In genomic region chr17:18228176-18228682, GRCh38 we compare ENCODE assay signal across 27 cellular contexts. TPM values are rescaled to one million over a fixed set of nuclear protein-coding genes. Genes with fewer than 3 reads are reported as not detected.
A peak's percentile ranks its signal among the peaks of the same experiment; 100 is the strongest.
DNase-seq lines count a peak whose midpoint lies in the region; ATAC-seq, FAIRE-seq and TF ChIP-seq lines count a peak whose summit lies in the region.
"Had no signal": no experiment of that assay in that cellular context is flagged by ENCODE, and none has a peak within 500 bp of the region (broad histone marks: within the 10 kb centered on the region; RNA-seq: fewer than 3 reads in every experiment).

No MANE protein-coding gene starts in this region.

- H3K36me3 ChIP-seq in CD8-positive, alpha-beta memory T cell (ENCODE audit: insufficient read depth, low read length), result no peaks in the 10 kb centered on the region
- H3K36me3 ChIP-seq in Loucy (ENCODE audit: insufficient read depth, low read length), result no peaks in the 10 kb centered on the region
- peaks cover 11 to 15% of the 10 kb centered on the region in 2 donors for H3K36me3 ChIP-seq in neuronal stem cell (replicated peaks in 1 of 2; ENCODE audit: control insufficient read depth in 2 of 2, insufficient read depth in 2 of 2, low read length in 2 of 2)
- H3K36me3 ChIP-seq: thyroid gland had no signal

- peaks cover 22 to 42% (median 27%) of the 10 kb centered on the region in 3 donors for H3K4me1 Mint-ChIP-seq in CD8-positive, alpha-beta memory T cell

- TF ChIP-seq CTCF in Loucy (conservative IDR thresholded peaks at IDR 0.05; ENCODE audit: low read length), result no peak

- H2BK5ac ChIP-seq in neuronal stem cell (ENCODE audit: low read length), result peak overlapping the region; percentile 39

- H3K27me3 Mint-ChIP-seq in CD8-positive, alpha-beta memory T cell, result no peaks in the 10 kb centered on the region
- H3K27me3 Mint-ChIP-seq: activated CD4-positive, alpha-beta T cell treated with anti-CD3 and anti-CD28 coated beads for 36 hours; activated T-cell treated with anti-CD3 and anti-CD28 coated beads, Interleukin-2, amount 50 U/mL, for 24 hours; CD4-positive, alpha-beta memory T cell; stimulated activated naive B cell treated with anti-CD40 and anti-IgM and Interleukin-4, amounts not matched to agents 10 μg/mL and 1 μg/mL and 100 μg/mL, for 72 hours had no signal

- no CpG with 5 or more reads among the region's 10 CpGs for WGBS in neuronal stem cell (ENCODE audit: extremely low coverage in 2 of 2, insufficient read length in 2 of 2, insufficient replicate concordance in 1 of 2), 2 donors

- no peak for FAIRE-seq in urothelium cell line (lab: Jason Lieb, UNC)
- FAIRE-seq: GM19239 had no signal

- ATAC-seq in sciatic nerve (no peak), GM18858 (IDR thresholded peaks at IDR 0.05; ENCODE audit: unreplicated experiment) (no peak)
- ATAC-seq: activated CD4-positive, alpha-beta T cell treated with anti-CD3 and anti-CD28 coated beads for 36 hours; stimulated activated naive B cell treated with anti-CD40 and anti-IgM and Interleukin-4, amounts not matched to agents 10 μg/mL and 1 μg/mL and 100 μg/mL, for 72 hours had no signal

- peak overlapping the region in 6 of 8 donors; percentile 14 to 78 (median 49) for H3K27ac Mint-ChIP-seq in CD8-positive, alpha-beta memory T cell
- H3K27ac Mint-ChIP-seq: activated CD4-positive, alpha-beta T cell treated with anti-CD3 and anti-CD28 coated beads for 36 hours; activated naive CD4-positive, alpha-beta T cell treated with anti-CD3 and anti-CD28 coated beads for 36 hours; activated T-cell treated with anti-CD3 and anti-CD28 coated beads, Interleukin-2, amount 50 U/mL, for 24 hours; stimulated activated naive B cell treated with anti-CD40 and anti-IgM and Interleukin-4, amounts not matched to agents 10 μg/mL and 1 μg/mL and 100 μg/mL, for 72 hours had no signal

- intact Hi-C loops in sciatic nerve (cut with DNase I), result no loop called here

- no peak overlapping the region for H3K4ac ChIP-seq in neuronal stem cell (ENCODE audit: low read length)

- H3K79me1 ChIP-seq in neuronal stem cell (ENCODE audit: low read depth, low read length), result peaks cover 41% of the 10 kb centered on the region

- no peak for DNase-seq in CD8-positive, alpha-beta memory T cell
- no peak for DNase-seq in neuronal stem cell (ENCODE audit: low spot score)
- no peak for DNase-seq in sciatic nerve (ENCODE audit: low spot score)
- DNase-seq in urothelium cell line (ENCODE audit: low spot score), result no peak
- no peak for DNase-seq in activated CD4-positive, alpha-beta T cell treated with anti-CD3 and anti-CD28 coated beads, Interleukin-2, amount 50 U/mL, for 48 hours
- DNase-seq: activated CD4-positive, alpha-beta T cell treated with anti-CD3 and anti-CD28 coated beads for 36 hours; activated naive CD4-positive, alpha-beta T cell treated with anti-CD3 and anti-CD28 coated beads for 36 hours; activated T-cell treated with anti-CD3 and anti-CD28 coated beads, Interleukin-2, amount 50 U/mL, for 24 hours; CD4-positive, alpha-beta memory T cell; central memory CD4-positive, alpha-beta T cell; dermis blood vessel endothelial cell; DMS 273 treated with DMSO at 0.1 percent for 48 hours; Karpas-422; NCI-H187; NCI-H69; RPMI8226; spleen; stimulated activated CD4-positive, alpha-beta T cell treated with anti-CD3 and anti-CD28 coated beads, Interleukin-4, amount 100 ng/mL, for 1 hour; stimulated activated naive B cell treated with anti-CD40 and anti-IgM and Interleukin-4, amounts not matched to agents 10 μg/mL and 1 μg/mL and 100 μg/mL, for 72 hours; thyroid gland had no signal

- H2AK5ac ChIP-seq in neuronal stem cell (ENCODE audit: low read depth, low read length), result peak overlapping the region; percentile 32

- peaks cover 18% of the 10 kb centered on the region for H3K4me1 ChIP-seq in CD8-positive, alpha-beta memory T cell (ENCODE audit: insufficient read depth, low read length)
- peaks cover 22% of the 10 kb centered on the region for H3K4me1 ChIP-seq in Loucy (ENCODE audit: insufficient read depth, low read length, poor library complexity, severe bottlenecking)
- H3K4me1 ChIP-seq in neuronal stem cell (ENCODE audit: control insufficient read depth in 2 of 2, insufficient read depth in 1 of 2, low read depth in 1 of 2, low read length in 2 of 2), result peaks cover 53 to 56% of the 10 kb centered on the region in 2 donors

- peaks cover 32% of the 10 kb centered on the region for H3K79me2 ChIP-seq in Loucy (ENCODE audit: insufficient read depth, low read length)

- H3F3A ChIP-seq in Loucy (ENCODE audit: low read depth), result no peaks in the 10 kb centered on the region

- no peak overlapping the region for H4K8ac ChIP-seq in neuronal stem cell (ENCODE audit: low read depth, low read length)

- peak overlapping the region; percentile 8 for H3K9ac ChIP-seq in Loucy (ENCODE audit: low read depth, low read length, poor library complexity, severe bottlenecking)
- H3K9ac ChIP-seq in neuronal stem cell (ENCODE audit: low read depth, low read length, poor library complexity), result no peak overlapping the region

- H3K27ac ChIP-seq in CD8-positive, alpha-beta memory T cell (ENCODE audit: low read depth, low read length), result no peak overlapping the region
- peak overlapping the region; percentile 100 for H3K27ac ChIP-seq in cingulate gyrus (ENCODE audit: low read depth, low read length)
- H3K27ac ChIP-seq in neuronal stem cell (replicated peaks; ENCODE audit: low read length), result no peak overlapping the region
- H3K27ac ChIP-seq: SK-N-MC, spleen, thyroid gland had no signal

- H4K91ac ChIP-seq in neuronal stem cell (ENCODE audit: low read depth, low read length, poor library complexity), result no peak overlapping the region

- H3K36me3 Mint-ChIP-seq in CD8-positive, alpha-beta memory T cell, result peaks cover 0 to 12% (median 0%) of the 10 kb centered on the region in 3 donors

- H3K9me2 ChIP-seq in Loucy (replicated peaks; ENCODE audit: low read depth, low read length), result no peaks in the 10 kb centered on the region

- peak overlapping the region; percentile 59 for H3K23ac ChIP-seq in neuronal stem cell (ENCODE audit: low read depth, low read length, poor library complexity)

- H2BK120ac ChIP-seq in neuronal stem cell (ENCODE audit: low read depth, low read length), result peak overlapping the region; percentile 35

- H3K4me2 ChIP-seq in Loucy (ENCODE audit: low read depth, low read length, poor library complexity, severe bottlenecking), result peak overlapping the region; percentile 99
- H3K4me2 ChIP-seq in neuronal stem cell (ENCODE audit: insufficient read depth, low read length, poor library complexity, severe bottlenecking), result no peak overlapping the region

- no peak overlapping the region for H3K14ac ChIP-seq in neuronal stem cell (ENCODE audit: low read length)

- no peak overlapping the region for H2BK15ac ChIP-seq in neuronal stem cell (ENCODE audit: low read length)

- CTCF ChIA-PET in CD8-positive, alpha-beta memory T cell (lab: Charles Lee), result no interaction called here

- no peaks in the 10 kb centered on the region for H3K9me3 ChIP-seq in CD8-positive, alpha-beta memory T cell (ENCODE audit: low read length)
- H3K9me3 ChIP-seq in Loucy (ENCODE audit: insufficient read depth, low read depth, low read length) (no peaks in the 10 kb centered on the region), neuronal stem cell (replicated peaks in 1 of 2; ENCODE audit: control insufficient read depth in 2 of 2, insufficient read depth in 1 of 2, low read depth in 1 of 2, low read length in 2 of 2) (no peaks in the 10 kb centered on the region)
- H3K9me3 ChIP-seq: spleen, thyroid gland had no signal

- H3K18ac ChIP-seq in neuronal stem cell (ENCODE audit: low read length), result peak overlapping the region; percentile 36

- no peaks in the 10 kb centered on the region for H3K9me3 Mint-ChIP-seq in CD8-positive, alpha-beta memory T cell
- H3K9me3 Mint-ChIP-seq: activated naive CD4-positive, alpha-beta T cell treated with anti-CD3 and anti-CD28 coated beads for 36 hours; activated T-cell treated with anti-CD3 and anti-CD28 coated beads, Interleukin-2, amount 50 U/mL, for 24 hours; CD4-positive, alpha-beta memory T cell; stimulated activated naive B cell treated with anti-CD40 and anti-IgM and Interleukin-4, amounts not matched to agents 10 μg/mL and 1 μg/mL and 100 μg/mL, for 72 hours; T-helper 1 cell treated with Interleukin-12 subunit alpha and Interleukin-12 subunit beta and Interleukin-4 antibody, amounts not matched to agents 30 μg/mL and 1 μg/mL, for 36 hours had no signal

- H3K4me3 Mint-ChIP-seq in CD8-positive, alpha-beta memory T cell, result peak overlapping the region in 3 of 7 donors; percentile 24 to 77 (median 37)
- H3K4me3 Mint-ChIP-seq: activated CD4-positive, alpha-beta T cell treated with anti-CD3 and anti-CD28 coated beads for 36 hours; activated naive CD4-positive, alpha-beta T cell treated with anti-CD3 and anti-CD28 coated beads for 36 hours; activated T-cell treated with anti-CD3 and anti-CD28 coated beads, Interleukin-2, amount 50 U/mL, for 24 hours; stimulated activated naive B cell treated with anti-CD40 and anti-IgM and Interleukin-4, amounts not matched to agents 10 μg/mL and 1 μg/mL and 100 μg/mL, for 72 hours; T-helper 1 cell treated with Interleukin-12 subunit alpha and Interleukin-12 subunit beta and Interleukin-4 antibody, amounts not matched to agents 30 μg/mL and 1 μg/mL, for 36 hours had no signal

- no peak overlapping the region for H2BK12ac ChIP-seq in neuronal stem cell (ENCODE audit: low read length)

- POLR2A ChIA-PET in CD8-positive, alpha-beta memory T cell (lab: Charles Lee), result no interaction called here

- H4K20me1 ChIP-seq in Loucy (ENCODE audit: insufficient read depth, low read length, poor library complexity, severe bottlenecking), result peaks cover 7% of the 10 kb centered on the region

- H3K4me3 ChIP-seq in CD8-positive, alpha-beta memory T cell (ENCODE audit: low read length), result no peak overlapping the region
- H3K4me3 ChIP-seq in Loucy (ENCODE audit: low read length, poor library complexity, severe bottlenecking) (peak overlapping the region; percentile 0), neuronal stem cell (ENCODE audit: low read length in 2 of 2) (no peak overlapping the region)
- H3K4me3 ChIP-seq: lung, SK-N-MC, spleen, thyroid gland had no signal

- no peaks in the 10 kb centered on the region for H3K27me3 ChIP-seq in CD8-positive, alpha-beta memory T cell (ENCODE audit: insufficient read depth, low read length, poor library complexity, severe bottlenecking)
- H3K27me3 ChIP-seq in Loucy (ENCODE audit: insufficient read depth, low read length, poor library complexity, severe bottlenecking) (no peaks in the 10 kb centered on the region), neuronal stem cell (ENCODE audit: control insufficient read depth in 3 of 3, insufficient read depth in 3 of 3, low read depth in 1 of 3, low read length in 3 of 3) (no peaks in the 10 kb centered on the region)
- H3K27me3 ChIP-seq: spleen, thyroid gland had no signal

- H2AFZ ChIP-seq in Loucy (ENCODE audit: low read length) (no peak overlapping the region), neuronal stem cell (ENCODE audit: low read length) (no peak overlapping the region)

RNA-seq across cellular contexts. Expression of gene LLGL1, which starts 2.8 kb away (rescaled TPM):
- 10 to 100 TPM; 24.3 to 26.3 TPM for total RNA-seq in CD8-positive, alpha-beta memory T cell
- 1.5 TPM for polyA plus RNA-seq in CD8-positive, alpha-beta memory T cell
- polyA plus RNA-seq in neuronal stem cell (2013, experiment 1 of 2), result 72.8 TPM
- polyA plus RNA-seq in neuronal stem cell (2013, experiment 2 of 2), result 73.5 TPM
- 21.4 TPM for total RNA-seq in sciatic nerve

RNA-seq across cellular contexts. Expression of gene FLII, which starts 30.3 kb away (rescaled TPM):
- total RNA-seq in CD8-positive, alpha-beta memory T cell, result 100 to 1,000 TPM; 278 to 299 TPM
- polyA plus RNA-seq in CD8-positive, alpha-beta memory T cell, result 216 TPM
- polyA plus RNA-seq in neuronal stem cell (2013, experiment 1 of 2), result 127 TPM
- polyA plus RNA-seq in neuronal stem cell (2013, experiment 2 of 2), result 124 TPM
- total RNA-seq in sciatic nerve, result 244 TPM

RNA-seq across cellular contexts. Expression of gene MIEF2, which starts 32.2 kb away (rescaled TPM):
- 1 to 10 TPM; 5.5 to 5.6 TPM for total RNA-seq in CD8-positive, alpha-beta memory T cell
- polyA plus RNA-seq in CD8-positive, alpha-beta memory T cell, result 14.1 TPM
- polyA plus RNA-seq in neuronal stem cell (2013, experiment 1 of 2), result 4.4 TPM
- 4.6 TPM for polyA plus RNA-seq in neuronal stem cell (2013, experiment 2 of 2)
- total RNA-seq in sciatic nerve, result 15.5 TPM

RNA-seq across cellular contexts. Expression of gene ALKBH5, which starts 44.6 kb away (rescaled TPM):
- total RNA-seq in CD8-positive, alpha-beta memory T cell, result 100 to 1,000 TPM; 117 to 123 TPM
- polyA plus RNA-seq in CD8-positive, alpha-beta memory T cell, result 152 TPM
- 74.3 TPM for polyA plus RNA-seq in neuronal stem cell (2013, experiment 1 of 2)
- polyA plus RNA-seq in neuronal stem cell (2013, experiment 2 of 2), result 79.4 TPM
- 96.3 TPM for total RNA-seq in sciatic nerve
